In genomic region chr6:89371849-89372505, GRCh38 we compare ENCODE assay signal across 8 cellular contexts. TPM values are rescaled to one million over a fixed set of nuclear protein-coding genes. Genes with fewer than 3 reads are reported as not detected.
DNase-seq lines count a peak whose midpoint lies in the region; ATAC-seq and TF ChIP-seq lines count a peak whose summit lies in the region.

No MANE protein-coding gene starts in this region.

- no peak overlapping the region for H2AK5ac ChIP-seq in IMR-90 (ENCODE audit: low read depth, low read length)

- H4K8ac ChIP-seq in IMR-90 (ENCODE audit: low read depth in 2 of 2, low read length in 2 of 2): no peak overlapping the region

- no peak overlapping the region for H3K4me2 ChIP-seq in IMR-90 (ENCODE audit: low read depth, low read length)

- no peak overlapping the region for H2BK120ac ChIP-seq in IMR-90 (ENCODE audit: low read depth, low read length)

- H3K27ac ChIP-seq in IMR-90 (ENCODE audit: insufficient read depth, low read length) (no peak overlapping the region), RWPE1 (no peak overlapping the region), thyroid gland (peak overlapping the region; percentile 11 to 65 (median 56))

- in situ Hi-C loops in IMR-90 (cut with MboI; ENCODE audit: low sequenced_read_pairs): loop anchor here (25.0 kb wide), 2 partner anchors 235 to 385 kb away; partner anchors contain the start of gene PM20D2

- H2BK5ac ChIP-seq in IMR-90 (ENCODE audit: low read depth, low read length, poor library complexity, severe bottlenecking): no peak overlapping the region

- no peaks in the 10 kb centered on the region for H3K79me1 ChIP-seq in IMR-90 (ENCODE audit: low read depth in 1 of 2, low read length in 2 of 2)

- no peak overlapping the region for H3K4ac ChIP-seq in IMR-90 (ENCODE audit: low read depth, low read length)

- H4K20me1 ChIP-seq in IMR-90 (ENCODE audit: insufficient read depth, low read length): no peaks in the 10 kb centered on the region

- H3K9me1 ChIP-seq in IMR-90 (ENCODE audit: insufficient read depth, low read length): no peaks in the 10 kb centered on the region

- BruUV-seq in IMR-90 (replicated peaks; lab: Mats Ljungman, UMichigan): no TSS peak

- no peaks in the 10 kb centered on the region for H3K36me3 Mint-ChIP-seq in osteocyte (ENCODE audit: unreplicated experiment)

- intact Hi-C loops in IMR-90 (cut with micrococcal nuclease) (no loop called here), thyroid gland (cut with DNase I) (loop anchor here (10.0 kb wide), 1 partner anchor 397 kb away; no protein-coding TSS in a partner anchor)

- peak; percentile 61 for ATAC-seq in GM21529 (IDR thresholded peaks at IDR 0.05; ENCODE audit: unreplicated experiment)
- ATAC-seq in IMR-90 (ENCODE audit: low read depth): peak; percentile 95

- peak; percentile 52 for TF ChIP-seq RAD21 in IMR-90 (IDR thresholded peaks at IDR 0.05; ENCODE audit: low read length)

- no peak overlapping the region for H4K91ac ChIP-seq in IMR-90 (ENCODE audit: insufficient read depth, low read depth, low read length)

- no peaks in the 10 kb centered on the region for H3K27me3 Mint-ChIP-seq in osteocyte (ENCODE audit: unreplicated experiment)

- WGBS in IMR-90 (ENCODE audit: extremely low coverage in 2 of 2, insufficient read length in 1 of 2), 2 experiments: 8% methylated on average over 2 of the region's 8 CpGs; no CpG with 5 or more reads in 1 of the 2 experiments
- 35 to 40% methylated on average over 8 of the region's 8 CpGs for whole genome bisulfite sequencing in thyroid gland, 2 donors

- no peak overlapping the region for H4K5ac ChIP-seq in IMR-90 (ENCODE audit: low read depth, low read length)

- H3K36me3 ChIP-seq in IMR-90 (ENCODE audit: control insufficient read depth, insufficient read depth, low read length) (no peaks in the 10 kb centered on the region), thyroid gland (no peaks in the 10 kb centered on the region)

- no peak overlapping the region for H2BK20ac ChIP-seq in IMR-90 (ENCODE audit: low read depth, low read length)

- no peak overlapping the region for H3K56ac ChIP-seq in IMR-90 (ENCODE audit: extremely low read depth, insufficient read depth, low read length)

- H3K14ac ChIP-seq in IMR-90 (replicated peaks; ENCODE audit: low read depth, low read length): no peak overlapping the region

- DNase-seq in Daoy (ENCODE audit: low read depth) (peak; percentile 62), IMR-90 (peak; percentile 26), RWPE1 (ENCODE audit: low spot score) (peak; percentile 70), foreskin fibroblast (peak; percentile 45 to 81), osteocyte (ENCODE audit: extremely low spot score, unreplicated experiment) (peak; percentile 87), thyroid gland (peak; percentile 80 to 83)
- peak; percentile 55 to 66 for DNase-seq in activated T-helper 1 cell treated with anti-CD3 and anti-CD28 coated beads, Interleukin-2, amount 50 U/mL, for 16 hours (ENCODE audit: low read depth in 1 of 2, low spot score in 1 of 2)

- dilution Hi-C loops in IMR-90 (cut with HindIII; ENCODE audit: low sequenced_read_pairs, unreplicated experiment): no loop called here

- no peak for TF ChIP-seq POLR2A in IMR-90 (IDR thresholded peaks at IDR 0.05; ENCODE audit: low read depth, low read length)
- no peak for TF ChIP-seq POLR2A in thyroid gland (IDR thresholded peaks at IDR 0.05)

- no peak overlapping the region for H2AK9ac ChIP-seq in IMR-90 (replicated peaks; ENCODE audit: low read depth, low read length, poor library complexity)

- H3K27ac Mint-ChIP-seq in osteocyte (ENCODE audit: unreplicated experiment): no peak overlapping the region

- H3K27me3 ChIP-seq in IMR-90 (ENCODE audit: control insufficient read depth, insufficient read depth, low read length): no peaks in the 10 kb centered on the region; the same call in 1 of the 2 replicates
- H3K27me3 ChIP-seq in thyroid gland: no peaks in the 10 kb centered on the region

- H3K9me3 ChIP-seq in IMR-90 (ENCODE audit: control insufficient read depth, insufficient read depth, low read length) (no peaks in the 10 kb centered on the region), thyroid gland (no peaks in the 10 kb centered on the region)

- H2BK15ac ChIP-seq in IMR-90 (ENCODE audit: low read depth, low read length): no peak overlapping the region

- no peak overlapping the region for H3K4me3 ChIP-seq in IMR-90 (ENCODE audit: insufficient read depth, low read depth, low read length)
- no peak overlapping the region for H3K4me3 ChIP-seq in foreskin fibroblast (ENCODE audit: low read depth in 1 of 2, low read length in 2 of 2)
- H3K4me3 ChIP-seq in thyroid gland (replicated peaks in 1 of 3): no peak overlapping the region

- no peaks in the 10 kb centered on the region for H3K9me3 Mint-ChIP-seq in osteocyte (ENCODE audit: unreplicated experiment)

- H3K23ac ChIP-seq in IMR-90 (ENCODE audit: low read depth, low read length): no peak overlapping the region

- CTCF ChIA-PET in IMR-90 (lab: Yijun Ruan, JAX) (interaction anchor here (0.7 to 1.9 kb wide), 14 partner anchors 8 to 389 kb away, joined by 3 to 8 read pairs (median 4); no protein-coding TSS in a partner anchor), RWPE1 (lab: Yijun Ruan, JAX) (interaction anchor here (0.5 to 2.0 kb wide), 39 partner anchors 9 to 1783 kb away, joined by 3 to 9 read pairs (median 3); partner anchors contain the start of genes RRAGD and UBE2J1)

- POLR2A ChIA-PET in IMR-90 (lab: Charles Lee; ENCODE audit: unreplicated experiment): interaction anchor here (0.5 kb wide), 1 partner anchor 21 kb away, joined by 14 read pairs; no protein-coding TSS in a partner anchor
- POLR2A ChIA-PET in RWPE1 (lab: Yijun Ruan, JAX; ENCODE audit: low non-redundant PET): no interaction called here

- TF ChIP-seq CTCF in IMR-90 (conservative IDR thresholded peaks at IDR 0.05; ENCODE audit: low read depth, low read length): peak; percentile 73
- TF ChIP-seq CTCF in RWPE1 (conservative IDR thresholded peaks at IDR 0.05; ENCODE audit: low read depth): peak; percentile 94
- TF ChIP-seq CTCF in foreskin fibroblast (IDR thresholded peaks at IDR 0.05; ENCODE audit: low read depth, low read length): peak; percentile 99
- TF ChIP-seq CTCF in osteocyte (IDR thresholded peaks at IDR 0.05): peak; percentile 89
- peak; percentile 82 to 95 (median 86) for TF ChIP-seq CTCF in thyroid gland (IDR thresholded peaks at IDR 0.05)

- no peak overlapping the region for H3K4me3 Mint-ChIP-seq in osteocyte (ENCODE audit: unreplicated experiment)

- no peak overlapping the region for H3K18ac ChIP-seq in IMR-90 (ENCODE audit: low read depth, low read length)

- H2AFZ ChIP-seq in IMR-90 (replicated peaks; ENCODE audit: low read length, poor library complexity): peak overlapping the region; percentile 53

- peaks cover 3% of the 10 kb centered on the region for H3K4me1 Mint-ChIP-seq in osteocyte (ENCODE audit: unreplicated experiment)

- no peak overlapping the region for H3K9ac ChIP-seq in IMR-90 (ENCODE audit: low read depth, low read length)

- no peaks in the 10 kb centered on the region for H3K4me1 ChIP-seq in IMR-90 (ENCODE audit: control insufficient read depth, insufficient read depth, low read length)
- peaks cover 8 to 23% of the 10 kb centered on the region in 2 donors for H3K4me1 ChIP-seq in thyroid gland

TF ChIP-seq in IMR-90, 13 proteins besides CTCF, POLR2A, EP300 and RAD21:
- TF ChIP-seq SMC3 (IDR thresholded peaks at IDR 0.05; ENCODE audit: low read depth, low read length) (peak; percentile 30; the same call in 1 of the 2 replicates), MXI1 (IDR thresholded peaks at IDR 0.05; ENCODE audit: borderline replicate concordance, low read depth, low read length) (no peak), MAZ (IDR thresholded peaks at IDR 0.05; ENCODE audit: borderline replicate concordance, low read depth, low read length) (peak; percentile 70; the same call in 1 of the 2 replicates)

RNA-seq across cellular contexts. Expression of gene UBE2J1, which starts 19.5 kb away (rescaled TPM):
- total RNA-seq in Daoy (2014; rRNA removed; shearing (Covaris generic)): 19.5 and 24.7 TPM in 2 replicates
- total RNA-seq in IMR-90 (2012; rRNA removed) (35.3 and 37.8 TPM in 2 replicates), osteocyte (38.8 and 39.6 TPM in 2 replicates), thyroid gland (10 to 100 TPM; 49.8 to 63.1 (median 51.9) TPM)
- 19.8 and 20.9 TPM in 2 replicates for polyA plus RNA-seq in IMR-90 (2012; rRNA removed)
- 7.4 and 9.8 TPM in 2 replicates for polyA plus RNA-seq in IMR-90 (2012; cell fraction: cytosol; rRNA removed)
- polyA plus RNA-seq in IMR-90 (2012; cell fraction: nucleus; rRNA removed; ENCODE audit: low replicate concordance): 3.3 and 14.2 TPM in 2 replicates

RNA-seq across cellular contexts. Expression of gene RRAGD, which starts 40.1 kb away (rescaled TPM):
- 8.8 and 9.4 TPM in 2 replicates for total RNA-seq in Daoy (2014; rRNA removed; shearing (Covaris generic))
- total RNA-seq in IMR-90 (2012; rRNA removed) (not detected in 2 replicates), osteocyte (4.5 TPM in 2 replicates), thyroid gland (10 to 100 TPM; 49.8 to 73.0 (median 62.2) TPM)
- not detected in 2 replicates for polyA plus RNA-seq in IMR-90 (2012; rRNA removed)
- not detected in 2 replicates for polyA plus RNA-seq in IMR-90 (2012; cell fraction: cytosol; rRNA removed)
- not detected in 2 replicates for polyA plus RNA-seq in IMR-90 (2012; cell fraction: nucleus; rRNA removed; ENCODE audit: low replicate concordance)

RNA-seq across cellular contexts. Expression of gene GABRR2, which starts 56.9 kb away (rescaled TPM):
- not detected in 2 replicates for total RNA-seq in Daoy (2014; rRNA removed; shearing (Covaris generic))
- total RNA-seq in IMR-90 (2012; rRNA removed): under 0.01 TPM in 1 of 2 replicates, not detected in the other
- polyA plus RNA-seq in IMR-90 (2012; rRNA removed): 0.24 and 0.26 TPM in 2 replicates
- 0.16 TPM in 1 of 2 replicates, not detected in the other for polyA plus RNA-seq in IMR-90 (2012; cell fraction: cytosol; rRNA removed)
- 1.4 and 2.4 TPM in 2 replicates for polyA plus RNA-seq in IMR-90 (2012; cell fraction: nucleus; rRNA removed; ENCODE audit: low replicate concordance)
- total RNA-seq in osteocyte: 0.68 and 0.97 TPM in 2 replicates
- total RNA-seq in thyroid gland: 1 to 10 TPM in 1 of 4 donors, under 1 TPM in 3; 0.42 to 2.1 (median 0.56) TPM

Comparison
In these comparisons a context has a peak if more than half of its experiments do, and no peak if none do; other contexts are left out.
1. DNase-seq: peak in every context shown above with its lines; median percentile 87 in osteocyte; 82 in thyroid gland; 70 in RWPE1; 63 in foreskin fibroblast; 62 in Daoy; 60 in activated T-helper 1 cell treated with anti-CD3 and anti-CD28 coated beads, Interleukin-2, amount 50 U/mL, for 16 hours; 26 in IMR-90.
2. H3K27ac ChIP-seq: peak in thyroid gland (3 of 3); none in IMR-90 (single experiment) and RWPE1 (single experiment).
3. Peak in every context shown above with its lines, with median percentiles within 50 percentile points of each other: CTCF ChIP-seq.